30 cellular contexts compared by ENCODE assay signal in genomic region chr10:48475943-48476278, GRCh38.
DNase-seq lines count a peak whose midpoint lies in the region; ATAC-seq and TF ChIP-seq lines count a peak whose summit lies in the region.
"Had no signal": no experiment of that assay in that cellular context is flagged by ENCODE, and none has a peak within 500 bp of the region (broad histone marks: within the 10 kb centered on the region; RNA-seq: fewer than 3 reads in every experiment).

No MANE protein-coding gene starts in this region.

- no peaks in the 10 kb centered on the region for H3K9me3 Mint-ChIP-seq in endothelial cell (ENCODE audit: unreplicated experiment)
- no peaks in the 10 kb centered on the region for H3K9me3 Mint-ChIP-seq in CD8-positive, alpha-beta T cell
- no peaks in the 10 kb centered on the region for H3K9me3 Mint-ChIP-seq in activated naive CD4-positive, alpha-beta T cell treated with anti-CD3 and anti-CD28 coated beads, Interleukin-2, amount 10 ng/mL, durations not matched to agents 7 days and 5 days
- H3K9me3 Mint-ChIP-seq: CD4-positive, alpha-beta T cell; immature natural killer cell had no signal

- H3K27me3 Mint-ChIP-seq in endothelial cell (ENCODE audit: unreplicated experiment), result peaks cover 7% of the 10 kb centered on the region
- H3K27me3 Mint-ChIP-seq in CD8-positive, alpha-beta T cell (ENCODE audit: low read depth), result peaks cover 4% of the 10 kb centered on the region
- peaks cover 58% of the 10 kb centered on the region for H3K27me3 Mint-ChIP-seq in activated naive CD4-positive, alpha-beta T cell treated with anti-CD3 and anti-CD28 coated beads, Interleukin-2, amount 10 ng/mL, durations not matched to agents 7 days and 5 days
- H3K27me3 Mint-ChIP-seq: activated naive CD8-positive, alpha-beta T cell; CD4-positive, alpha-beta T cell had no signal

- H3K27ac Mint-ChIP-seq in endothelial cell (ENCODE audit: unreplicated experiment), result peak overlapping the region; percentile 86
- no peak overlapping the region for H3K27ac Mint-ChIP-seq in CD8-positive, alpha-beta T cell
- H3K27ac Mint-ChIP-seq in activated naive CD4-positive, alpha-beta T cell treated with anti-CD3 and anti-CD28 coated beads, Interleukin-2, amount 10 ng/mL, durations not matched to agents 7 days and 5 days, result no peak overlapping the region
- H3K27ac Mint-ChIP-seq: activated naive CD8-positive, alpha-beta T cell; CD4-positive, alpha-beta T cell; immature natural killer cell; T-helper 17 cell had no signal

- CTCF ChIA-PET in IMR-90 (lab: Yijun Ruan, JAX), result no interaction called here
- CTCF ChIA-PET in CD8-positive, alpha-beta T cell (lab: Charles Lee), result no interaction called here
- CTCF ChIA-PET in activated naive CD4-positive, alpha-beta T cell treated with anti-CD3 and anti-CD28 coated beads, Interleukin-2, amount 10 ng/mL, durations not matched to agents 7 days and 5 days (lab: Charles Lee), result no interaction called here

- TF ChIP-seq POLR2A in IMR-90 (IDR thresholded peaks at IDR 0.05; ENCODE audit: low read depth, low read length), result no peak

- H2BK20ac ChIP-seq in IMR-90 (ENCODE audit: low read depth, low read length), result no peak overlapping the region

- POLR2A ChIA-PET in IMR-90 (lab: Charles Lee; ENCODE audit: unreplicated experiment), result no interaction called here
- POLR2A ChIA-PET in CD8-positive, alpha-beta T cell (lab: Charles Lee), result no interaction called here

- H3K36me3 ChIP-seq in IMR-90 (ENCODE audit: control insufficient read depth, insufficient read depth, low read length), result peaks cover 5% of the 10 kb centered on the region
- H3K36me3 ChIP-seq in CD8-positive, alpha-beta T cell (ENCODE audit: insufficient read depth, low read length), result no peaks in the 10 kb centered on the region
- H3K36me3 ChIP-seq: breast epithelium, neutrophil, thyroid gland had no signal

- WGBS in IMR-90 (ENCODE audit: extremely low coverage in 2 of 2, insufficient read length in 1 of 2), 2 experiments, result no CpG with 5 or more reads among the region's 4 CpGs

- no peaks in the 10 kb centered on the region for H3K27me3 ChIP-seq in IMR-90 (ENCODE audit: control insufficient read depth, insufficient read depth, low read length)
- no peaks in the 10 kb centered on the region for H3K27me3 ChIP-seq in CD8-positive, alpha-beta T cell (ENCODE audit: insufficient read depth, low read length)
- H3K27me3 ChIP-seq: breast epithelium, thyroid gland had no signal

- in situ Hi-C loops in IMR-90 (cut with MboI; ENCODE audit: low sequenced_read_pairs), result no loop called here

- H3K23ac ChIP-seq in IMR-90 (ENCODE audit: low read depth, low read length), result no peak overlapping the region

- dilution Hi-C loops in IMR-90 (cut with HindIII; ENCODE audit: low sequenced_read_pairs, unreplicated experiment), result no loop called here

- ATAC-seq in IMR-90 (ENCODE audit: low read depth), result no peak
- no peak for ATAC-seq in CD8-positive, alpha-beta T cell
- ATAC-seq: left colon, PC-3, sciatic nerve, T-helper 17 cell had no signal

- H2BK120ac ChIP-seq in IMR-90 (ENCODE audit: low read depth, low read length), result no peak overlapping the region

- no peak overlapping the region for H3K4ac ChIP-seq in IMR-90 (ENCODE audit: low read depth, low read length)

- no peak overlapping the region for H3K9ac ChIP-seq in IMR-90 (ENCODE audit: low read depth, low read length)
- H3K9ac ChIP-seq: GM23248, SK-N-SH had no signal

- no peak overlapping the region for H3K14ac ChIP-seq in IMR-90 (replicated peaks; ENCODE audit: low read depth, low read length)

- peaks cover 15% of the 10 kb centered on the region; the same call in 1 of the 2 replicates for H4K20me1 ChIP-seq in IMR-90 (ENCODE audit: insufficient read depth, low read length)

- H4K91ac ChIP-seq in IMR-90 (ENCODE audit: insufficient read depth, low read depth, low read length), result no peak overlapping the region

- intact Hi-C loops in IMR-90 (cut with micrococcal nuclease), result no loop called here
- intact Hi-C loops in CD8-positive, alpha-beta T cell (cut with DNase I, micrococcal nuclease), result no loop called here

- peaks cover 5% of the 10 kb centered on the region for H3K4me1 ChIP-seq in IMR-90 (ENCODE audit: control insufficient read depth, insufficient read depth, low read length)
- H3K4me1 ChIP-seq in CD8-positive, alpha-beta T cell (ENCODE audit: insufficient read depth, low read length), result no peaks in the 10 kb centered on the region
- H3K4me1 ChIP-seq: breast epithelium, thyroid gland had no signal

- H4K8ac ChIP-seq in IMR-90 (ENCODE audit: low read depth in 2 of 2, low read length in 2 of 2), result no peak overlapping the region

- no TSS peak for BruUV-seq in IMR-90 (replicated peaks; lab: Mats Ljungman, UMichigan)

- H3K4me2 ChIP-seq in IMR-90 (ENCODE audit: low read depth, low read length), result no peak overlapping the region
- H3K4me2 ChIP-seq: SK-N-SH had no signal

- no peak overlapping the region for H3K4me3 ChIP-seq in IMR-90 (ENCODE audit: insufficient read depth, low read depth, low read length)
- no peak overlapping the region for H3K4me3 ChIP-seq in CD8-positive, alpha-beta T cell (ENCODE audit: low read depth, low read length)
- H3K4me3 ChIP-seq: breast epithelium, GM23248, thyroid gland had no signal

- no peak overlapping the region for H3K27ac ChIP-seq in IMR-90 (ENCODE audit: insufficient read depth, low read length)
- H3K27ac ChIP-seq in CD8-positive, alpha-beta T cell (ENCODE audit: low read depth, low read length), result no peak overlapping the region
- H3K27ac ChIP-seq: breast epithelium, GM23248, neutrophil, thyroid gland had no signal

- H2BK5ac ChIP-seq in IMR-90 (ENCODE audit: low read depth, low read length, poor library complexity, severe bottlenecking), result peak overlapping the region; percentile 38

- no peak overlapping the region for H3K4me3 Mint-ChIP-seq in endothelial cell (ENCODE audit: unreplicated experiment)
- no peak overlapping the region for H3K4me3 Mint-ChIP-seq in CD8-positive, alpha-beta T cell
- H3K4me3 Mint-ChIP-seq in activated naive CD4-positive, alpha-beta T cell treated with anti-CD3 and anti-CD28 coated beads, Interleukin-2, amount 10 ng/mL, durations not matched to agents 7 days and 5 days, result no peak overlapping the region
- H3K4me3 Mint-ChIP-seq: activated naive CD8-positive, alpha-beta T cell; CD4-positive, alpha-beta T cell; immature natural killer cell; T-helper 17 cell had no signal

- no peak for TF ChIP-seq RAD21 in IMR-90 (IDR thresholded peaks at IDR 0.05; ENCODE audit: low read length)

- no peak overlapping the region for H4K5ac ChIP-seq in IMR-90 (ENCODE audit: low read depth, low read length)

- H3K79me1 ChIP-seq in IMR-90 (ENCODE audit: low read depth in 1 of 2, low read length in 2 of 2), result peaks cover 24 to 82% of the 10 kb centered on the region in 2 experiments; a peak in 3 of 4 replicates

- H3K56ac ChIP-seq in IMR-90 (ENCODE audit: extremely low read depth, insufficient read depth, low read length), result no peak overlapping the region

- no peak overlapping the region for H2AFZ ChIP-seq in IMR-90 (replicated peaks; ENCODE audit: low read length, poor library complexity)
- H2AFZ ChIP-seq: GM23248 had no signal

- H2BK15ac ChIP-seq in IMR-90 (ENCODE audit: low read depth, low read length), result no peak overlapping the region

- peaks cover 7% of the 10 kb centered on the region for H3K36me3 Mint-ChIP-seq in endothelial cell (ENCODE audit: low read depth, unreplicated experiment)
- H3K36me3 Mint-ChIP-seq in CD8-positive, alpha-beta T cell, result no peaks in the 10 kb centered on the region
- H3K36me3 Mint-ChIP-seq in activated naive CD4-positive, alpha-beta T cell treated with anti-CD3 and anti-CD28 coated beads, Interleukin-2, amount 10 ng/mL, durations not matched to agents 7 days and 5 days, result no peaks in the 10 kb centered on the region
- H3K36me3 Mint-ChIP-seq: activated naive CD8-positive, alpha-beta T cell; immature natural killer cell had no signal

- no peak overlapping the region for H3K18ac ChIP-seq in IMR-90 (ENCODE audit: low read depth, low read length)

- no peak overlapping the region for H2AK9ac ChIP-seq in IMR-90 (replicated peaks; ENCODE audit: low read depth, low read length, poor library complexity)

- DNase-seq in NCI-H2227 (lab: John Stamatoyannopoulos, UW; ENCODE audit: unreplicated experiment) (peak; percentile 16), NCI-H2227 treated with DMSO at 0.1 percent for 48 hours (lab: John Stamatoyannopoulos, UW) (no peak), IMR-90 (no peak), endothelial cell (ENCODE audit: low spot score) (no peak), SW480 (ENCODE audit: low spot score) (no peak)
- peak; percentile 1 for DNase-seq in stimulated activated CD8-positive, alpha-beta memory T cell treated with anti-CD3 and anti-CD28 coated beads, Interleukin-4, amount 100 ng/mL, for 48 hours
- no peak for DNase-seq in CD8-positive, alpha-beta T cell
- DNase-seq in activated naive CD4-positive, alpha-beta T cell treated with anti-CD3 and anti-CD28 coated beads, Interleukin-2, amount 10 ng/mL, durations not matched to agents 7 days and 5 days, result no peak
- DNase-seq: 8988T; activated CD4-positive, alpha-beta T cell treated with anti-CD3 and anti-CD28 coated beads, Interleukin-2, amount 50 U/mL, for 48 hours; activated effector memory CD4-positive, alpha-beta T cell treated with Interleukin-2 at 50 U/mL for 16 hours; CD4-positive, alpha-beta T cell; effector CD8-positive, alpha-beta T cell; GM23248; hypothalamus; immature natural killer cell; KG1; left colon; mammary epithelial cell; NCI-H187 treated with DMSO at 0.1 percent for 48 hours; PC-3; stimulated activated CD4-positive, alpha-beta T cell treated with anti-CD3 and anti-CD28 coated beads, Interleukin-12 subunit alpha, Interleukin-12 subunit beta, amount 100 ng/mL, for 4 hours; stimulated activated CD4-positive, alpha-beta T cell treated with anti-CD3 and anti-CD28 coated beads, Interleukin-2, amount 100 ng/mL, for 48 hours; T-helper 17 cell; thyroid gland had no signal

- TF ChIP-seq CTCF in IMR-90 (conservative IDR thresholded peaks at IDR 0.05; ENCODE audit: low read depth, low read length), result no peak
- TF ChIP-seq CTCF in endothelial cell (IDR thresholded peaks at IDR 0.05; ENCODE audit: unreplicated experiment), result no peak
- no peak for TF ChIP-seq CTCF in CD8-positive, alpha-beta T cell (IDR thresholded peaks at IDR 0.05)

- peaks cover 35% of the 10 kb centered on the region for H3K4me1 Mint-ChIP-seq in endothelial cell (ENCODE audit: unreplicated experiment)
- H3K4me1 Mint-ChIP-seq in CD8-positive, alpha-beta T cell (ENCODE audit: low read depth), result no peaks in the 10 kb centered on the region
- H3K4me1 Mint-ChIP-seq in activated naive CD4-positive, alpha-beta T cell treated with anti-CD3 and anti-CD28 coated beads, Interleukin-2, amount 10 ng/mL, durations not matched to agents 7 days and 5 days, result no peaks in the 10 kb centered on the region
- H3K4me1 Mint-ChIP-seq: immature natural killer cell had no signal

- H2AK5ac ChIP-seq in IMR-90 (ENCODE audit: low read depth, low read length), result no peak overlapping the region

- peaks cover 17% of the 10 kb centered on the region; the same call in 1 of the 2 replicates for H3K9me1 ChIP-seq in IMR-90 (ENCODE audit: insufficient read depth, low read length)

- no peaks in the 10 kb centered on the region for H3K9me3 ChIP-seq in IMR-90 (ENCODE audit: control insufficient read depth, insufficient read depth, low read length)
- H3K9me3 ChIP-seq in CD8-positive, alpha-beta T cell (ENCODE audit: low read length), result no peaks in the 10 kb centered on the region
- H3K9me3 ChIP-seq: neutrophil, SK-N-SH, thyroid gland had no signal

TF ChIP-seq in IMR-90, 13 proteins besides CTCF, POLR2A, EP300 and RAD21 (continues in another document):
- no peak for TF ChIP-seq MXI1 (IDR thresholded peaks at IDR 0.05; ENCODE audit: borderline replicate concordance, low read depth, low read length)

Comparison
In these comparisons a context has a peak if more than half of its experiments do, and no peak if none do; other contexts are left out.
1. DNase-seq: peak in NCI-H2227 (single experiment) and stimulated activated CD8-positive, alpha-beta memory T cell treated with anti-CD3 and anti-CD28 coated beads, Interleukin-4, amount 100 ng/mL, for 48 hours (single experiment); none in NCI-H2227 treated with DMSO at 0.1 percent for 48 hours (single experiment), IMR-90 (single experiment), endothelial cell (single experiment), CD8-positive, alpha-beta T cell (0 of 7), activated naive CD4-positive, alpha-beta T cell treated with anti-CD3 and anti-CD28 coated beads, Interleukin-2, amount 10 ng/mL, durations not matched to agents 7 days and 5 days (single experiment) and SW480 (single experiment).